29 cellular contexts compared by ENCODE assay signal in the genomic region with DNA sequence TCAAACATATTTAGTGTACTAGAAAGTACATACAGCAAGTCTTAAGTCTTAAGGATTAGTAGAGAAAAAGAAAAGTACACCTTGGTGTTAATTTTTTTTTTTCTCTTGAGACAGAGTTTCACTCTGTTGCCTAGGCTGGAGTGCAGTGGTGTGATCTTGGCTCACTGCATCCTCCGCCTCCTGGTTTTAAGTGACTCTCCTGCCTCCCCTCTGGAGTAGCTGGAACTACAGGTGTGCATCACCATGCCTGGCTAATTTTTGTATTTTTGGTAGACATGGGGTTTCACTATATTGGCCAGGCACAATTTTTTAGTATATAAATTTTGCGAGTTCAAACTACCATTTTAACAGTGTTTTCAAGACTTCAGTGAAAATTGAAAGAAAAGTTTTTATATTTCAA.
DNase-seq lines count a peak whose midpoint lies in the region; ATAC-seq, FAIRE-seq and TF ChIP-seq lines count a peak whose summit lies in the region.
"Had no signal": no experiment of that assay in that cellular context is flagged by ENCODE, and none has a peak within 500 bp of the region (broad histone marks: within the 10 kb centered on the region; RNA-seq: fewer than 3 reads in every experiment).

No MANE protein-coding gene starts in this region.

- H3K4me2 ChIP-seq in HepG2 (ENCODE audit: low read depth, low read length) (no peak overlapping the region), Loucy (ENCODE audit: low read depth, low read length, poor library complexity, severe bottlenecking) (no peak overlapping the region), H1 (ENCODE audit: insufficient read depth in 1 of 2, low read depth in 2 of 2, low read length in 2 of 2) (no peak overlapping the region)
- H3K4me2 ChIP-seq: BLaER1 treated with 17β-estradiol and CSF1 and Interleukin-3, amounts not matched to agents 10 nM and 100 nM had no signal

- H3K9me3 ChIP-seq in HepG2 (ENCODE audit: low read length) (no peaks in the 10 kb centered on the region), right lobe of liver (no peaks in the 10 kb centered on the region), Loucy (ENCODE audit: insufficient read depth, low read depth, low read length) (no peaks in the 10 kb centered on the region), H1 (ENCODE audit: insufficient read depth in 2 of 2, low read depth in 1 of 2, low read length in 1 of 2) (no peaks in the 10 kb centered on the region), MG63 (no peaks in the 10 kb centered on the region)
- H3K9me3 ChIP-seq: BLaER1 treated with 17β-estradiol and CSF1 and Interleukin-3, amounts not matched to agents 10 nM and 100 nM; Peyer's patch had no signal

- H3K9me2 ChIP-seq in Loucy (replicated peaks; ENCODE audit: low read depth, low read length), result no peaks in the 10 kb centered on the region

- no peak for TF ChIP-seq POLR2A in HepG2 (IDR thresholded peaks at IDR 0.05; ENCODE audit: insufficient read depth in 1 of 2, low read depth in 2 of 2, low read length in 2 of 2)
- no peak for TF ChIP-seq POLR2A in right lobe of liver (IDR thresholded peaks at IDR 0.05)
- no peak for TF ChIP-seq POLR2A in H1 (IDR thresholded peaks at IDR 0.05; ENCODE audit: control extremely low read depth in 1 of 2, low read depth in 2 of 2, low read length in 2 of 2)

- H2AFZ ChIP-seq in HepG2 (ENCODE audit: low read length) (no peak overlapping the region), Loucy (ENCODE audit: low read length) (no peak overlapping the region), H1 (ENCODE audit: low read length) (no peak overlapping the region)
- H2AFZ ChIP-seq: GM23248 had no signal

- H4K5ac ChIP-seq in H1 (ENCODE audit: insufficient read length, low read depth, low read length), result no peak overlapping the region

- TF ChIP-seq CTCF in HepG2 (CRISPR knock-in tag; IDR thresholded peaks at IDR 0.05), result 0 out of 2 replicates have a peak, but pooled peaks have one; percentile 12
- no peak for TF ChIP-seq CTCF in right lobe of liver (IDR thresholded peaks at IDR 0.05)
- TF ChIP-seq CTCF in Loucy (conservative IDR thresholded peaks at IDR 0.05; ENCODE audit: low read length), result 0 out of 2 replicates have a peak, but pooled peaks have one; percentile 11
- peak; percentile 1 to 36 (median 31); a peak in 3 of 4 replicates for TF ChIP-seq CTCF in H1 (IDR thresholded peaks at IDR 0.05; ENCODE audit: control extremely low read depth in 1 of 3, insufficient read depth in 1 of 3, low read depth in 1 of 3, low read length in 3 of 3)

- no peak overlapping the region for H2BK12ac ChIP-seq in H1 (ENCODE audit: low read depth, low read length)

- no peak overlapping the region for H3K4me3 ChIP-seq in HepG2 (replicated peaks in 1 of 3; ENCODE audit: insufficient read depth in 1 of 3, low read depth in 2 of 3, low read length in 3 of 3)
- no peak overlapping the region for H3K4me3 ChIP-seq in right lobe of liver
- H3K4me3 ChIP-seq in Loucy (ENCODE audit: low read length, poor library complexity, severe bottlenecking), result no peak overlapping the region
- H3K4me3 ChIP-seq in H1 (ENCODE audit: extremely low read depth in 1 of 4, insufficient read depth in 2 of 4, low read depth in 3 of 4, low read length in 4 of 4), result no peak overlapping the region
- H3K4me3 ChIP-seq in MG63, result no peak overlapping the region
- H3K4me3 ChIP-seq: BLaER1 treated with 17β-estradiol and CSF1 and Interleukin-3, amounts not matched to agents 10 nM and 100 nM; GM23248; Peyer's patch had no signal

- no peaks in the 10 kb centered on the region for H3K79me1 ChIP-seq in H1 (ENCODE audit: low read depth, low read length)

- H3K23ac ChIP-seq in H1 (ENCODE audit: insufficient read length), result no peak overlapping the region

- no peak overlapping the region for H3K14ac ChIP-seq in H1 (ENCODE audit: insufficient read length)

- no peak overlapping the region for H2BK5ac ChIP-seq in H1 (ENCODE audit: low read depth, low read length)

- H2BK15ac ChIP-seq in H1 (ENCODE audit: low read length), result no peak overlapping the region

- H3K36me3 ChIP-seq in HepG2 (replicated peaks in 1 of 2; ENCODE audit: control insufficient read depth in 1 of 2, insufficient read depth in 2 of 2, low read length in 2 of 2) (no peaks in the 10 kb centered on the region), right lobe of liver (no peaks in the 10 kb centered on the region), Loucy (ENCODE audit: insufficient read depth, low read length) (no peaks in the 10 kb centered on the region), H1 (ENCODE audit: control insufficient read depth in 2 of 4, insufficient read depth in 4 of 4, low read length in 3 of 4) (no peaks in the 10 kb centered on the region), MG63 (no peaks in the 10 kb centered on the region)
- H3K36me3 ChIP-seq: BLaER1 treated with 17β-estradiol and CSF1 and Interleukin-3, amounts not matched to agents 10 nM and 100 nM; Peyer's patch had no signal

- no peak overlapping the region for H3K4ac ChIP-seq in H1 (replicated peaks; ENCODE audit: insufficient read length, low read depth, low read length)

- no peak overlapping the region for H2BK20ac ChIP-seq in H1 (ENCODE audit: low read length)

- H3K27ac ChIP-seq in HepG2 (ENCODE audit: extremely low read length, insufficient read depth, low read length) (no peak overlapping the region), right lobe of liver (no peak overlapping the region), H1 (ENCODE audit: low read depth, low read length) (no peak overlapping the region)
- H3K27ac ChIP-seq: BLaER1 treated with 17β-estradiol and CSF1 and Interleukin-3, amounts not matched to agents 10 nM and 100 nM; GM23248; Peyer's patch had no signal

- no peak for FAIRE-seq in HepG2 (lab: Jason Lieb, UNC)
- FAIRE-seq in H1 (lab: Jason Lieb, UNC), result no peak
- FAIRE-seq: A204.1, GM12892, GM19239 had no signal

- no peaks in the 10 kb centered on the region for H3K23me2 ChIP-seq in H1 (ENCODE audit: low read depth, low read length)

- H3K56ac ChIP-seq in H1 (replicated peaks; ENCODE audit: insufficient read length, low read depth, low read length), result no peak overlapping the region

- no peak overlapping the region for H4K8ac ChIP-seq in H1 (ENCODE audit: extremely low read depth, insufficient read depth, low read length)

- H4K91ac ChIP-seq in H1 (replicated peaks; ENCODE audit: insufficient read length, low read length), result no peak overlapping the region

- TF ChIP-seq EP300 in HepG2 (IDR thresholded peaks at IDR 0.05; ENCODE audit: low read depth in 2 of 2, low read length in 2 of 2), result no peak
- TF ChIP-seq EP300 in HepG2 (CRISPR knock-in tag; IDR thresholded peaks at IDR 0.05; ENCODE audit: borderline replicate concordance), result no peak
- TF ChIP-seq EP300 in H1 (IDR thresholded peaks at IDR 0.05; ENCODE audit: borderline replicate concordance in 1 of 2, low read depth in 2 of 2, low read length in 2 of 2), result no peak

- H3K4me1 ChIP-seq in HepG2 (ENCODE audit: insufficient read depth, low read length) (no peaks in the 10 kb centered on the region), right lobe of liver (no peaks in the 10 kb centered on the region), Loucy (ENCODE audit: insufficient read depth, low read length, poor library complexity, severe bottlenecking) (peaks cover 7% of the 10 kb centered on the region), H1 (replicated peaks in 1 of 4; ENCODE audit: control insufficient read depth in 3 of 4, insufficient read depth in 4 of 4, low read length in 3 of 4) (peaks cover 0 to 2% (median 0%) of the 10 kb centered on the region in 4 experiments; a peak in 2 of 7 replicates)
- H3K4me1 ChIP-seq: BLaER1 treated with 17β-estradiol and CSF1 and Interleukin-3, amounts not matched to agents 10 nM and 100 nM; Peyer's patch had no signal

- H4K20me1 ChIP-seq in HepG2 (ENCODE audit: insufficient read depth, low read length), result no peaks in the 10 kb centered on the region
- no peaks in the 10 kb centered on the region for H4K20me1 ChIP-seq in Loucy (ENCODE audit: insufficient read depth, low read length, poor library complexity, severe bottlenecking)
- H4K20me1 ChIP-seq in H1 (replicated peaks in 1 of 2; ENCODE audit: control insufficient read depth in 1 of 2, insufficient read depth in 2 of 2, low read length in 2 of 2), result no peaks in the 10 kb centered on the region
- H4K20me1 ChIP-seq: BLaER1 treated with 17β-estradiol and CSF1 and Interleukin-3, amounts not matched to agents 10 nM and 100 nM had no signal

- no peak for ATAC-seq in HepG2
- no peak for ATAC-seq in right lobe of liver
- ATAC-seq in GM21825 (IDR thresholded peaks at IDR 0.05; ENCODE audit: unreplicated experiment), result no peak
- no peak for ATAC-seq in HG02798 (IDR thresholded peaks at IDR 0.05; ENCODE audit: poor library complexity, unreplicated experiment)
- ATAC-seq: HCT116 had no signal

- no TSS peak for BruUV-seq in HepG2 (replicated peaks; lab: Mats Ljungman, UMichigan)

- intact Hi-C loops in HepG2 (cut with micrococcal nuclease; ENCODE audit: unreplicated experiment) (no loop called here), right lobe of liver (cut with DNase I) (no loop called here)

- no peak overlapping the region for H3K18ac ChIP-seq in H1 (ENCODE audit: extremely low read depth, low read length)

- whole genome bisulfite sequencing in HepG2 (ENCODE audit: low lambda C conversion rate), result 0% methylated on average over 2 of the region's 2 CpGs
- 54% methylated on average over 1 of the region's 2 CpGs for WGBS in right lobe of liver (ENCODE audit: insufficient coverage, low coverage, low lambda C conversion rate, missing lambda C conversion rate)
- 92% methylated on average over 2 of the region's 2 CpGs; no CpG with 5 or more reads in 1 of the 2 experiments for WGBS in H1 (ENCODE audit: extremely low coverage in 1 of 2, insufficient coverage in 1 of 2, insufficient read length in 1 of 2, insufficient replicate concordance in 2 of 2, low coverage in 1 of 2, low lambda C conversion rate in 2 of 2, missing lambda C conversion rate in 1 of 2), 2 experiments

- H2BK120ac ChIP-seq in H1 (replicated peaks; ENCODE audit: low read depth, low read length), result no peak overlapping the region

- H3F3A ChIP-seq in Loucy (ENCODE audit: low read depth), result no peaks in the 10 kb centered on the region

- CTCF ChIA-PET in HepG2 (lab: Yijun Ruan, JAX; ENCODE audit: low intra/inter-chr PET ratio, low total read pairs) (no interaction called here), H1 (lab: Charles Lee; ENCODE audit: partially characterized antibody) (interaction anchor here (0.8 to 1.0 kb wide), 2 partner anchors 163 to 209 kb away, joined by 3 read pairs; no protein-coding TSS in a partner anchor)

- POLR2A ChIA-PET in HepG2 (lab: Yijun Ruan, JAX) (no interaction called here), H1 (lab: Charles Lee; ENCODE audit: partially characterized antibody) (no interaction called here)

- H3K27me3 ChIP-seq in HepG2 (ENCODE audit: control insufficient read depth in 1 of 2, insufficient read depth in 2 of 2, low read length in 2 of 2) (no peaks in the 10 kb centered on the region), right lobe of liver (no peaks in the 10 kb centered on the region), Loucy (ENCODE audit: insufficient read depth, low read length, poor library complexity, severe bottlenecking) (no peaks in the 10 kb centered on the region), H1 (replicated peaks in 1 of 4; ENCODE audit: control insufficient read depth in 3 of 4, extremely low read depth in 1 of 4, insufficient read depth in 3 of 4, low read length in 3 of 4) (no peaks in the 10 kb centered on the region), MG63 (no peaks in the 10 kb centered on the region)
- H3K27me3 ChIP-seq: BLaER1 treated with 17β-estradiol and CSF1 and Interleukin-3, amounts not matched to agents 10 nM and 100 nM; Peyer's patch had no signal

- H3K79me2 ChIP-seq in HepG2 (ENCODE audit: insufficient read depth, low read length) (no peaks in the 10 kb centered on the region), Loucy (ENCODE audit: insufficient read depth, low read length) (no peaks in the 10 kb centered on the region), H1 (ENCODE audit: control insufficient read depth in 1 of 2, insufficient read depth in 2 of 2, low read length in 2 of 2) (no peaks in the 10 kb centered on the region)

- DNase-seq in HepG2 (ENCODE audit: low spot score), result peak; percentile 1
- no peak for DNase-seq in right lobe of liver
- DNase-seq in H1 (ENCODE audit: low read depth in 1 of 2, low spot score in 2 of 2), result no peak
- no peak for DNase-seq in activated CD4-positive, alpha-beta T cell treated with anti-CD3 and anti-CD28 coated beads, Interleukin-2, amount 50 U/mL, for 48 hours
- DNase-seq in MG63, result no peak
- DNase-seq: CD4-positive, alpha-beta memory T cell; COR-L47; DMS79; EL; GF-D8; GM23248; KBM-7; NCI-H1092; NCI-H1417 treated with DMSO at 0.1 percent for 48 hours; NCI-H1694 treated with DMSO at 0.1 percent for 48 hours; NCI-H2081; NCI-H2227 treated with DMSO at 0.1 percent for 48 hours; NCI-H526 treated with DMSO at 0.1 percent for 48 hours; Peyer's patch; SHP77 treated with DMSO at 0.1 percent for 48 hours; SW 1271 had no signal

- TF ChIP-seq RAD21 in HepG2 (CRISPR knock-in tag; IDR thresholded peaks at IDR 0.05) (no peak), H1 (IDR thresholded peaks at IDR 0.05 in 1 of 2, conservative IDR thresholded peaks at IDR 0.05 in 1 of 2; ENCODE audit: low read depth in 2 of 2, low read length in 2 of 2) (peak; percentile 49)

- in situ Hi-C loops in HepG2 (cut with HindIII; ENCODE audit: extremely low pct_ligation_motif_present, low pct_unique_long_range_greater_than_20kb), result no loop called here

- H2AK5ac ChIP-seq in H1 (ENCODE audit: low read depth, low read length), result no peak overlapping the region

- H3K9ac ChIP-seq in HepG2 (ENCODE audit: insufficient read depth, low read depth, low read length) (no peak overlapping the region), Loucy (ENCODE audit: low read depth, low read length, poor library complexity, severe bottlenecking) (no peak overlapping the region), H1 (replicated peaks in 1 of 4; ENCODE audit: extremely low read depth in 1 of 4, low read depth in 3 of 4, low read length in 3 of 4) (no peak overlapping the region)
- H3K9ac ChIP-seq: BLaER1 treated with 17β-estradiol and CSF1 and Interleukin-3, amounts not matched to agents 10 nM and 100 nM; GM23248 had no signal

Comparison
In these comparisons a context has a peak if more than half of its experiments do, and no peak if none do; other contexts are left out.
1. CTCF ChIP-seq: peak in HepG2 (single experiment), Loucy (single experiment) and H1 (3 of 3); none in right lobe of liver (0 of 4).
2. Of the 41 proteins assayed by ChIP-seq in both HepG2 and H1: peak only in HepG2: none; only in H1: RAD21; in both: CTCF; in neither: 39.